ENCODE assay signal across 14 cellular contexts in genomic region chr11:62033191-62034044, GRCh38.
DNase-seq lines count a peak whose midpoint lies in the region; ATAC-seq and TF ChIP-seq lines count a peak whose summit lies in the region.
"Had no signal": no experiment of that assay in that cellular context is flagged by ENCODE, and none has a peak within 500 bp of the region (broad histone marks: within the 10 kb centered on the region; RNA-seq: fewer than 3 reads in every experiment).

No MANE protein-coding gene starts in this region.

- ATAC-seq in HG03469 (IDR thresholded peaks at IDR 0.05; ENCODE audit: unreplicated experiment) (no peak), HG03025 (IDR thresholded peaks at IDR 0.05; ENCODE audit: low FRiP score, unreplicated experiment) (no peak), HG02970 (IDR thresholded peaks at IDR 0.05; ENCODE audit: low FRiP score, unreplicated experiment) (no peak)
- ATAC-seq: activated CD8-positive, alpha-beta memory T cell treated with anti-CD3 and anti-CD28 coated beads, Interleukin-2, amount 10 ng/mL, durations not matched to agents 7 days and 5 days had no signal

- TF ChIP-seq CTCF in fibroblast of mammary gland (conservative IDR thresholded peaks at IDR 0.05; ENCODE audit: control insufficient read depth, insufficient read depth, low read depth, low read length): no peak

- no peak overlapping the region for H3K4me3 ChIP-seq in fibroblast of mammary gland (ENCODE audit: control insufficient read depth, low read depth, low read length)
- H3K4me3 ChIP-seq: uterus had no signal

- DNase-seq in A172 (ENCODE audit: low spot score): peak; percentile 60
- peak; percentile 47 for DNase-seq in HT-29 (ENCODE audit: low spot score)
- peak; percentile 54 for DNase-seq in SKM-1 (lab: John Stamatoyannopoulos, UW; ENCODE audit: unreplicated experiment)
- peak; percentile 24 for DNase-seq in fibroblast of mammary gland (ENCODE audit: low read depth)
- DNase-seq in activated T-cell treated with anti-CD3 and anti-CD28 coated beads, Interleukin-2, amount 50 U/mL, for 48 hours: no peak
- DNase-seq: activated CD8-positive, alpha-beta memory T cell treated with anti-CD3 and anti-CD28 coated beads, Interleukin-2, amount 10 ng/mL, durations not matched to agents 7 days and 5 days; glutamatergic neuron; NCI-H1436 treated with DMSO at 0.1 percent for 48 hours; NCI-H748 treated with DMSO at 0.1 percent for 48 hours; stimulated activated CD8-positive, alpha-beta memory T cell treated with anti-CD3 and anti-CD28 coated beads, Interleukin-4, amount 100 ng/mL, for 48 hours; uterus had no signal

Comparison
In these comparisons a context has a peak if more than half of its experiments do, and no peak if none do; other contexts are left out.
1. DNase-seq: peak in A172 (single experiment), HT-29 (single experiment), SKM-1 (single experiment) and fibroblast of mammary gland (single experiment); none in activated T-cell treated with anti-CD3 and anti-CD28 coated beads, Interleukin-2, amount 50 U/mL, for 48 hours (0 of 2).